ENCODE assay signal across 17 cellular contexts in genomic region chr1:156772728-156773497, GRCh38. TPM values are rescaled to one million over a fixed set of nuclear protein-coding genes. Genes with fewer than 3 reads are reported as not detected.
DNase-seq lines count a peak whose midpoint lies in the region; ATAC-seq and TF ChIP-seq lines count a peak whose summit lies in the region.
"Had no signal": no experiment of that assay in that cellular context is flagged by ENCODE, and none has a peak within 500 bp of the region (broad histone marks: within the 10 kb centered on the region; RNA-seq: fewer than 3 reads in every experiment).

No MANE protein-coding gene starts in this region.

- no peak overlapping the region for H3K4me3 Mint-ChIP-seq in neural progenitor cell
- H3K4me3 Mint-ChIP-seq: stimulated activated memory B cell treated with anti-CD40 and anti-IgM and Interleukin-4, amounts not matched to agents 10 μg/mL and 1 μg/mL and 100 μg/mL, for 72 hours had no signal

- CTCF ChIA-PET in HEK293T (lab: Yijun Ruan, JAX): interaction anchor here (0.6 to 1.6 kb wide), 7 partner anchors 22 to 155 kb away, joined by 3 to 9 read pairs (median 3); partner anchors contain the start of gene MRPL24

- H3K36me3 ChIP-seq in DND-41 (ENCODE audit: insufficient read depth, low read length): peaks cover 47% of the 10 kb centered on the region
- no peaks in the 10 kb centered on the region for H3K36me3 ChIP-seq in neural progenitor cell
- H3K36me3 ChIP-seq in esophagus squamous epithelium: peaks cover 0 to 28% (median 0%) of the 10 kb centered on the region in 3 donors

- H3K9ac ChIP-seq in DND-41 (ENCODE audit: low read depth, low read length) (no peak overlapping the region), neural progenitor cell (peak overlapping the region; percentile 9)

- H3K27me3 ChIP-seq in DND-41 (ENCODE audit: insufficient read depth, low read length, poor library complexity): no peaks in the 10 kb centered on the region
- H3K27me3 ChIP-seq in neural progenitor cell: no peaks in the 10 kb centered on the region
- H3K27me3 ChIP-seq in esophagus squamous epithelium: no peaks in the 10 kb centered on the region

- H3K4me3 ChIP-seq in DND-41 (ENCODE audit: low read depth in 1 of 2, low read length in 2 of 2) (no peak overlapping the region), fibroblast of pulmonary artery (replicated peaks; ENCODE audit: low read depth, low read length) (no peak overlapping the region), neural progenitor cell (no peak overlapping the region), esophagus squamous epithelium (no peak overlapping the region)

- no peaks in the 10 kb centered on the region for H3K27me3 Mint-ChIP-seq in neural progenitor cell (ENCODE audit: insufficient read depth, low read depth)
- H3K27me3 Mint-ChIP-seq: CD4-positive, alpha-beta T cell; stimulated activated memory B cell treated with anti-CD40 and anti-IgM and Interleukin-4, amounts not matched to agents 10 μg/mL and 1 μg/mL and 100 μg/mL, for 72 hours had no signal

- H3K4me2 ChIP-seq in DND-41 (ENCODE audit: insufficient read depth, low read length) (peak overlapping the region; percentile 24; the same call in 1 of the 2 replicates), neural progenitor cell (no peak overlapping the region)

- H3F3A ChIP-seq in neural progenitor cell (ENCODE audit: low read depth): peaks cover 16% of the 10 kb centered on the region

- H4K20me1 ChIP-seq in DND-41 (ENCODE audit: insufficient read depth, low read length): peaks cover 60% of the 10 kb centered on the region
- H4K20me1 ChIP-seq in neural progenitor cell (ENCODE audit: low read depth): peaks cover 91% of the 10 kb centered on the region

- H3K79me2 ChIP-seq in DND-41 (ENCODE audit: insufficient read depth, low read length): peaks cover 94% of the 10 kb centered on the region
- peaks cover 99% of the 10 kb centered on the region for H3K79me2 ChIP-seq in neural progenitor cell (ENCODE audit: low read depth)

- H2AFZ ChIP-seq in DND-41 (ENCODE audit: low read depth, low read length): no peak overlapping the region
- no peak overlapping the region for H2AFZ ChIP-seq in neural progenitor cell (replicated peaks)

- POLR2A ChIA-PET in HEK293T (lab: Yijun Ruan, JAX): interaction anchor here (0.6 to 7.7 kb wide), 4 partner anchors 21 to 149 kb away, joined by 3 to 92 read pairs (median 8); partner anchors contain the start of genes HDGF, ISG20L2, METTL25B and MRPL24

- H3K4me1 ChIP-seq in DND-41 (ENCODE audit: insufficient read depth, low read length) (peaks cover 49% of the 10 kb centered on the region), neural progenitor cell (peaks cover 17% of the 10 kb centered on the region), esophagus squamous epithelium (peaks cover 7 to 82% (median 45%) of the 10 kb centered on the region in 3 donors)

- TF ChIP-seq CTCF in DND-41 (IDR thresholded peaks at IDR 0.05; ENCODE audit: borderline replicate concordance, extremely low read depth, low read length, poor library complexity, severe bottlenecking) (no peak), fibroblast of pulmonary artery (IDR thresholded peaks at IDR 0.05; ENCODE audit: low read length, missing control alignments) (no peak), neural progenitor cell (IDR thresholded peaks at IDR 0.05) (no peak), esophagus squamous epithelium (IDR thresholded peaks at IDR 0.05) (no peak)

- no peak for ATAC-seq in DND-41 (ENCODE audit: insufficient read depth, low read depth)
- ATAC-seq: stimulated activated memory B cell treated with anti-CD40 and anti-IgM and Interleukin-4, amounts not matched to agents 10 μg/mL and 1 μg/mL and 100 μg/mL, for 72 hours had no signal

- TF ChIP-seq POLR2A in esophagus squamous epithelium (IDR thresholded peaks at IDR 0.05): no peak

- no peak for DNase-seq in DND-41
- DNase-seq in SK-N-DZ (ENCODE audit: low spot score): peak; percentile 88
- DNase-seq in fibroblast of pulmonary artery (ENCODE audit: low read depth): peak; percentile 14
- no peak for DNase-seq in neural progenitor cell (ENCODE audit: low spot score)
- DNase-seq in HEK293T (ENCODE audit: extremely low spot score): no peak
- no peak for DNase-seq in GDM1 (lab: John Stamatoyannopoulos, UW)
- DNase-seq in esophagus squamous epithelium (lab: John Stamatoyannopoulos, UW): no peak
- no peak for DNase-seq in MV-4-11 (lab: John Stamatoyannopoulos, UW)
- DNase-seq: activated CD4-positive, alpha-beta T cell treated with anti-CD3 and anti-CD28 coated beads for 4 hours; activated naive CD4-positive, alpha-beta T cell treated with anti-CD3 and anti-CD28 coated beads, Interleukin-2, amount 50 U/mL, for 16 hours; CD4-positive, alpha-beta T cell; cortex of kidney; foreskin melanocyte; occipital lobe; stimulated activated CD4-positive, alpha-beta T cell treated with anti-CD3 and anti-CD28 coated beads, Interleukin-1b, Interleukin-23, amount 100 ng/mL, for 48 hours had no signal

- H3K4me1 Mint-ChIP-seq in neural progenitor cell: peaks cover 30% of the 10 kb centered on the region

- peaks cover 23% of the 10 kb centered on the region for H3K36me3 Mint-ChIP-seq in neural progenitor cell

- intact Hi-C loops in esophagus squamous epithelium (cut with DNase I): no loop called here

- no peaks in the 10 kb centered on the region for H3K9me3 Mint-ChIP-seq in neural progenitor cell
- H3K9me3 Mint-ChIP-seq: CD4-positive, alpha-beta T cell; stimulated activated memory B cell treated with anti-CD40 and anti-IgM and Interleukin-4, amounts not matched to agents 10 μg/mL and 1 μg/mL and 100 μg/mL, for 72 hours had no signal

- no peak overlapping the region for H3K27ac ChIP-seq in DND-41 (ENCODE audit: low read length)
- no peak overlapping the region for H3K27ac ChIP-seq in neural progenitor cell
- no peak overlapping the region for H3K27ac ChIP-seq in esophagus squamous epithelium

- H3K9me3 ChIP-seq in DND-41 (ENCODE audit: insufficient read depth, low read length, severe bottlenecking): no peaks in the 10 kb centered on the region
- H3K9me3 ChIP-seq in neural progenitor cell (ENCODE audit: low read depth): no peaks in the 10 kb centered on the region
- no peaks in the 10 kb centered on the region for H3K9me3 ChIP-seq in esophagus squamous epithelium

- no peak overlapping the region for H3K27ac Mint-ChIP-seq in neural progenitor cell
- H3K27ac Mint-ChIP-seq: CD4-positive, alpha-beta T cell; stimulated activated memory B cell treated with anti-CD40 and anti-IgM and Interleukin-4, amounts not matched to agents 10 μg/mL and 1 μg/mL and 100 μg/mL, for 72 hours had no signal

- WGBS in esophagus squamous epithelium, 2 donors: 52 to 63% methylated on average over 9 of the region's 9 CpGs

TF ChIP-seq in HEK293T, 16 proteins besides CTCF, POLR2A, EP300 and RAD21:
- TF ChIP-seq FOXM1 (IDR thresholded peaks at IDR 0.05; ENCODE audit: borderline replicate concordance) (no peak), SUZ12 (IDR thresholded peaks at IDR 0.05) (no peak), LEF1 (IDR thresholded peaks at IDR 0.05; ENCODE audit: borderline replicate concordance) (no peak), FOXK2 (IDR thresholded peaks at IDR 0.05) (no peak), TARDBP (IDR thresholded peaks at IDR 0.05) (no peak)

RNA-seq across cellular contexts. Expression of gene PRCC, which starts 5.6 kb away (rescaled TPM):
- 50.6 and 54.6 TPM in 2 replicates for polyA plus RNA-seq in SK-N-DZ (2014; cell fraction: cytosol; rRNA removed)
- polyA plus RNA-seq in SK-N-DZ (2014; cell fraction: nucleus; rRNA removed): 27.8 and 36.4 TPM in 2 replicates
- total RNA-seq in neural progenitor cell (ENCODE audit: low replicate concordance) (30.1 and 43.1 TPM in 2 replicates), esophagus squamous epithelium (10 to 100 TPM; 35.6 to 42.6 (median 38.3) TPM)

RNA-seq across cellular contexts. Expression of gene HDGF, which starts 21.4 kb away (rescaled TPM):
- 375 and 505 TPM in 2 replicates for polyA plus RNA-seq in SK-N-DZ (2014; cell fraction: cytosol; rRNA removed)
- 394 and 426 TPM in 2 replicates for polyA plus RNA-seq in SK-N-DZ (2014; cell fraction: nucleus; rRNA removed)
- total RNA-seq in neural progenitor cell (ENCODE audit: low replicate concordance) (246 and 366 TPM in 2 replicates), esophagus squamous epithelium (100 to 1,000 TPM; 180 to 278 (median 236) TPM)

RNA-seq across cellular contexts. Expression of gene MRPL24, which starts 32.0 kb away (rescaled TPM):
- polyA plus RNA-seq in SK-N-DZ (2014; cell fraction: cytosol; rRNA removed): 98.9 and 109 TPM in 2 replicates
- 67.7 and 93.2 TPM in 2 replicates for polyA plus RNA-seq in SK-N-DZ (2014; cell fraction: nucleus; rRNA removed)
- 21.4 and 24.7 TPM in 2 replicates for total RNA-seq in neural progenitor cell (ENCODE audit: low replicate concordance)
- 10 to 100 TPM; 39.5 to 45.8 (median 42.3) TPM for total RNA-seq in esophagus squamous epithelium

RNA-seq across cellular contexts. Expression of gene SH2D2A, which starts 43.7 kb away (rescaled TPM):
- polyA plus RNA-seq in SK-N-DZ (2014; cell fraction: cytosol; rRNA removed): 0.61 and 3.2 TPM in 2 replicates
- polyA plus RNA-seq in SK-N-DZ (2014; cell fraction: nucleus; rRNA removed): 1.4 and 3.3 TPM in 2 replicates
- total RNA-seq in neural progenitor cell (ENCODE audit: low replicate concordance) (1.2 TPM in 1 of 2 replicates, not detected in the other), esophagus squamous epithelium (1 to 10 TPM in 2 of 4 donors, under 1 TPM in 1, not detected in 1; 0.32 to 2.0 (median 1.7) TPM)
- total RNA-seq: occipital lobe, SK-MEL-5 had no signal

RNA-seq across cellular contexts. Expression of gene ISG20L2, which starts 44.3 kb away (rescaled TPM):
- 40.3 and 50.7 TPM in 2 replicates for polyA plus RNA-seq in SK-N-DZ (2014; cell fraction: cytosol; rRNA removed)
- 5.3 and 6.9 TPM in 2 replicates for polyA plus RNA-seq in SK-N-DZ (2014; cell fraction: nucleus; rRNA removed)
- total RNA-seq in neural progenitor cell (ENCODE audit: low replicate concordance) (17.4 and 23.7 TPM in 2 replicates), esophagus squamous epithelium (10 to 100 TPM; 22.3 to 32.8 (median 28.4) TPM)

Comparison
In these comparisons a context has a peak if more than half of its experiments do, and no peak if none do; other contexts are left out.
1. DNase-seq: peak in SK-N-DZ (single experiment) and fibroblast of pulmonary artery (single experiment); none in DND-41 (single experiment), neural progenitor cell (single experiment), HEK293T (single experiment), GDM1 (single experiment), esophagus squamous epithelium (single experiment) and MV-4-11 (single experiment).